Comparison of ENCODE assay signal across 1 cellular context in genomic region chr1:55081188-55081904, GRCh38.
TF ChIP-seq lines count a peak whose summit lies in the region.

No MANE protein-coding gene starts in this region.

TF ChIP-seq in SK-N-SH, 30 proteins besides CTCF, POLR2A, EP300 and RAD21 (continued from another document):
- TF ChIP-seq IRF3 (IDR thresholded peaks at IDR 0.05; ENCODE audit: low read depth, low read length) (no peak), EZH2phosphoT487 (IDR thresholded peaks at IDR 0.05; ENCODE audit: borderline replicate concordance, low read depth) (no peak), POLR2AphosphoS5 (IDR thresholded peaks at IDR 0.05; ENCODE audit: low read depth, low read length) (no peak), TEAD4 (IDR thresholded peaks at IDR 0.05; ENCODE audit: borderline replicate concordance, insufficient read depth) (no peak), TAF1 (IDR thresholded peaks at IDR 0.05; ENCODE audit: borderline replicate concordance, low read depth, low read length) (no peak)
